In the genomic region with DNA sequence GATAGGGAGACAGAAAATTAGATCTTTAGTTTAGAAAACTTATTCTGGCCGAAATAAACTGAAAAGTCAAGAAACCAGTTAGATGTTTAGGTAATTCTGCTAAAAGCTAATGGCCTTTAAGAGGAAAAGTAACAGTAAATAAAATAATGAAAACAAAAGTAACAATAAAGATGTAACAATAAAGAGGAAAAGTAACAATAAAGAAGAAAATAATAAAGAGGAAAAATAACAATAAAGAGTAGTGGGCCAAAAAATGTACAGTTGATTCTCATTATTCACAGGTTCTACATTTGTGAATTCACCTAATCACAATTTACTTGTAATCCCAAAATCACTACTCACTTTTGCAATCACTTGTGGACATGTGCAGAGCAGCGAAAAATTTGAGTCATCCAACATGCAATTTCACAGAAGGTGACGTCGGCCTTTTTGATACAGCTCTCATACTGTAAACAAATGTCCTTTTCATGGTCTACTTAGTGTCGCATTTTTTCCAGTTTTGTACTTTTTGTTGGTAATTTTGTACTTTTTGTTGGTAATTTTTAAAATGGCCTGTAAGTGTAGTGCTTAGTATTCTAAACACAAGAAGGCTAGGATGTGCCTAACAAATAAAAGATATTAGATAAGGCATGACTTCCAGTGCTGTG, we compare ENCODE assay signal across 15 cellular contexts. TPM values are rescaled to one million over a fixed set of nuclear protein-coding genes. Genes with fewer than 3 reads are reported as not detected.
DNase-seq lines count a peak whose midpoint lies in the region; ATAC-seq lines count a peak whose summit lies in the region.
"Had no signal": no experiment of that assay in that cellular context is flagged by ENCODE, and none has a peak within 500 bp of the region (broad histone marks: within the 10 kb centered on the region; RNA-seq: fewer than 3 reads in every experiment).

No MANE protein-coding gene starts in this region.

- H3K4me1 Mint-ChIP-seq in activated CD4-positive, alpha-beta T cell treated with anti-CD3 and anti-CD28 coated beads for 36 hours, result peaks cover 64% of the 10 kb centered on the region
- peaks cover 16 to 59% (median 54%) of the 10 kb centered on the region in 4 donors for H3K4me1 Mint-ChIP-seq in naive thymus-derived CD8-positive, alpha-beta T cell

- H3K9me3 Mint-ChIP-seq in activated CD4-positive, alpha-beta T cell treated with anti-CD3 and anti-CD28 coated beads for 36 hours (ENCODE audit: low read depth), result no peaks in the 10 kb centered on the region
- no peaks in the 10 kb centered on the region for H3K9me3 Mint-ChIP-seq in naive thymus-derived CD8-positive, alpha-beta T cell

- CTCF ChIA-PET in activated CD4-positive, alpha-beta T cell treated with anti-CD3 and anti-CD28 coated beads for 36 hours (lab: Charles Lee), result interaction anchor here (1.0 kb wide), 2 partner anchors 25 to 73 kb away, joined by 3 read pairs; a partner anchor contains a TSS

- POLR2A ChIA-PET in activated CD4-positive, alpha-beta T cell treated with anti-CD3 and anti-CD28 coated beads for 36 hours (lab: Charles Lee), result interaction anchor here (0.6 to 2.0 kb wide), 3 partner anchors 24 to 467 kb away, joined by 3 to 5 read pairs (median 3); a partner anchor contains a TSS
- POLR2A ChIA-PET in naive thymus-derived CD8-positive, alpha-beta T cell (lab: Charles Lee), result interaction anchor here (0.5 to 0.6 kb wide), 3 partner anchors 21 to 152 kb away, joined by 3 to 6 read pairs (median 3); no protein-coding TSS in a partner anchor

- H3K27me3 Mint-ChIP-seq in activated CD4-positive, alpha-beta T cell treated with anti-CD3 and anti-CD28 coated beads for 36 hours, result no peaks in the 10 kb centered on the region
- H3K27me3 Mint-ChIP-seq in naive thymus-derived CD8-positive, alpha-beta T cell, result no peaks in the 10 kb centered on the region

- H3K4me3 Mint-ChIP-seq in activated CD4-positive, alpha-beta T cell treated with anti-CD3 and anti-CD28 coated beads for 36 hours, result peak overlapping the region; percentile 54
- peak overlapping the region; percentile 37 to 77 (median 56) for H3K4me3 Mint-ChIP-seq in naive thymus-derived CD8-positive, alpha-beta T cell

- H3K27ac Mint-ChIP-seq in activated CD4-positive, alpha-beta T cell treated with anti-CD3 and anti-CD28 coated beads for 36 hours, result peak overlapping the region; percentile 75
- peak overlapping the region; percentile 68 to 89 (median 86) for H3K27ac Mint-ChIP-seq in naive thymus-derived CD8-positive, alpha-beta T cell

- intact Hi-C loops in activated CD4-positive, alpha-beta T cell treated with anti-CD3 and anti-CD28 coated beads for 36 hours (cut with DNase I, micrococcal nuclease), result loop anchor here (1.0 to 5.0 kb wide), 8 partner anchors 16 to 153 kb away; a partner anchor contains a TSS

- H3K36me3 Mint-ChIP-seq in activated CD4-positive, alpha-beta T cell treated with anti-CD3 and anti-CD28 coated beads for 36 hours (ENCODE audit: low read depth), result peaks cover 52% of the 10 kb centered on the region
- H3K36me3 Mint-ChIP-seq in naive thymus-derived CD8-positive, alpha-beta T cell, result peaks cover 3 to 51% (median 27%) of the 10 kb centered on the region in 3 donors

- ATAC-seq in activated CD4-positive, alpha-beta T cell treated with anti-CD3 and anti-CD28 coated beads for 36 hours, result peak; percentile 50
- ATAC-seq in naive thymus-derived CD8-positive, alpha-beta T cell, result no peak
- ATAC-seq in GM18502 (IDR thresholded peaks at IDR 0.05; ENCODE audit: poor library complexity, unreplicated experiment) (no peak), GM18519 (IDR thresholded peaks at IDR 0.05; ENCODE audit: low FRiP score, unreplicated experiment) (no peak)
- ATAC-seq: A549 had no signal

- DNase-seq in activated CD4-positive, alpha-beta T cell treated with anti-CD3 and anti-CD28 coated beads for 36 hours, result peak; percentile 34
- no peak for DNase-seq in activated CD4-positive, alpha-beta T cell treated with anti-CD3 and anti-CD28 coated beads, Interleukin-2, amount 50 U/mL, for 48 hours
- DNase-seq in OCI-M1 (lab: John Stamatoyannopoulos, UW) (peak; percentile 38), amniotic epithelial cell (ENCODE audit: low read depth) (peak; percentile 74), NCI-H526 (lab: John Stamatoyannopoulos, UW) (no peak)
- DNase-seq in naive thymus-derived CD8-positive, alpha-beta T cell, result no peak
- DNase-seq: caudate nucleus, DMS 273 treated with DMSO at 0.1 percent for 48 hours, hippocampal formation, NCI-H1417, NCI-H69, upper lobe of left lung had no signal

RNA-seq across cellular contexts. Expression of a gene that starts 24.0 kb away (rescaled TPM):
- 100 to 1,000 TPM; 133 to 141 TPM for total RNA-seq in activated CD4-positive, alpha-beta T cell treated with anti-CD3 and anti-CD28 coated beads for 36 hours
- 10 to 100 TPM; 87.0 to 96.9 TPM for total RNA-seq in naive thymus-derived CD8-positive, alpha-beta T cell
- polyA plus RNA-seq in naive thymus-derived CD8-positive, alpha-beta T cell, result 10 to 100 TPM; 71.1 to 78.2 (median 71.9) TPM

Comparison
In these comparisons a context has a peak if more than half of its experiments do, and no peak if none do; other contexts are left out.
1. DNase-seq: peak in activated CD4-positive, alpha-beta T cell treated with anti-CD3 and anti-CD28 coated beads for 36 hours (single experiment), OCI-M1 (single experiment) and amniotic epithelial cell (single experiment); none in activated CD4-positive, alpha-beta T cell treated with anti-CD3 and anti-CD28 coated beads, Interleukin-2, amount 50 U/mL, for 48 hours (0 of 2), naive thymus-derived CD8-positive, alpha-beta T cell (0 of 10) and NCI-H526 (0 of 2).